Comparison of ENCODE assay signal across 25 cellular contexts in genomic region chr7:94005753-94006152, GRCh38. TPM values are rescaled to one million over a fixed set of nuclear protein-coding genes. Genes with fewer than 3 reads are reported as not detected.
DNase-seq lines count a peak whose midpoint lies in the region; ATAC-seq, FAIRE-seq and TF ChIP-seq lines count a peak whose summit lies in the region.
"Had no signal": no experiment of that assay in that cellular context is flagged by ENCODE, and none has a peak within 500 bp of the region (broad histone marks: within the 10 kb centered on the region; RNA-seq: fewer than 3 reads in every experiment).

No MANE protein-coding gene starts in this region.

- H3K9ac ChIP-seq in HCT116 (ENCODE audit: low read length) (no peak overlapping the region), K562 (ENCODE audit: insufficient read depth in 1 of 2, low read depth in 2 of 2, low read length in 2 of 2) (no peak overlapping the region)
- H3K9ac ChIP-seq: BLaER1 had no signal

- H4K20me1 ChIP-seq in DOHH2 (ENCODE audit: control insufficient read depth, insufficient read depth, low read depth, low read length) (no peaks in the 10 kb centered on the region), HCT116 (ENCODE audit: insufficient read depth) (no peaks in the 10 kb centered on the region), PC-9 (ENCODE audit: insufficient read depth) (no peaks in the 10 kb centered on the region), K562 (replicated peaks; ENCODE audit: control insufficient read depth, insufficient read depth, low read length) (no peaks in the 10 kb centered on the region)

- no peak for TF ChIP-seq CTCF in DOHH2 (IDR thresholded peaks at IDR 0.05; ENCODE audit: low read depth, low read length, poor library complexity, severe bottlenecking)
- TF ChIP-seq CTCF in HCT116 (IDR thresholded peaks at IDR 0.05 in 2 of 3, conservative IDR thresholded peaks at IDR 0.05 in 1 of 3; ENCODE audit: borderline replicate concordance in 1 of 3, insufficient read depth in 1 of 3, low read depth in 2 of 3, low read length in 2 of 3) = no peak
- no peak for TF ChIP-seq CTCF in PC-9 (conservative IDR thresholded peaks at IDR 0.05)
- no peak for TF ChIP-seq CTCF in K562 (IDR thresholded peaks at IDR 0.05 in 2 of 3, conservative IDR thresholded peaks at IDR 0.05 in 1 of 3; ENCODE audit: insufficient read depth in 2 of 3, low read depth in 1 of 3, low read length in 3 of 3)
- no peak for TF ChIP-seq CTCF in psoas muscle (IDR thresholded peaks at IDR 0.05)

- H3K4me2 ChIP-seq in DOHH2 (ENCODE audit: low read length) (peak overlapping the region; percentile 87; the same call in 1 of the 2 replicates), HCT116 (ENCODE audit: low read length) (peak overlapping the region; percentile 88; the same call in 1 of the 2 replicates), PC-9 (no peak overlapping the region), K562 (ENCODE audit: insufficient read depth, low read length) (no peak overlapping the region)

- H3K79me2 ChIP-seq in DOHH2 (ENCODE audit: control insufficient read depth, low read length) (peaks cover 34% of the 10 kb centered on the region), HCT116 (ENCODE audit: insufficient read depth, low read length) (peaks cover 19% of the 10 kb centered on the region), PC-9 (ENCODE audit: low read depth) (peaks cover 34% of the 10 kb centered on the region), K562 (ENCODE audit: control insufficient read depth, insufficient read depth, low read length) (peaks cover 28% of the 10 kb centered on the region)

- POLR2A ChIA-PET in HCT116 (lab: Charles Lee) (no interaction called here), PC-9 (lab: Charles Lee; ENCODE audit: unreplicated experiment) (no interaction called here), K562 (lab: Yijun Ruan, JAX) (interaction anchor here (0.5 to 1.0 kb wide), 2 partner anchors 32 to 1497 kb away, joined by 3 read pairs; no protein-coding TSS in a partner anchor), T-cell (lab: Charles Lee) (no interaction called here)

- H3K27me3 Mint-ChIP-seq in T-cell = peaks cover 3 to 10% of the 10 kb centered on the region in 2 donors
- H3K27me3 Mint-ChIP-seq: B cell had no signal

- no peak for TF ChIP-seq EP300 in K562 (IDR thresholded peaks at IDR 0.05; ENCODE audit: low read length)

- peaks cover 34 to 39% (median 35%) of the 10 kb centered on the region in 3 donors for H3K4me1 Mint-ChIP-seq in T-cell

- H3K9me3 ChIP-seq in DOHH2 (ENCODE audit: control insufficient read depth, insufficient read depth, low read length) (no peaks in the 10 kb centered on the region), HCT116 (ENCODE audit: control insufficient read depth in 1 of 2, insufficient read depth in 1 of 2, low read depth in 1 of 2, low read length in 2 of 2) (no peaks in the 10 kb centered on the region), PC-9 (ENCODE audit: insufficient read depth, low read depth) (no peaks in the 10 kb centered on the region), K562 (replicated peaks; ENCODE audit: control insufficient read depth, insufficient read depth, low read depth, low read length) (no peaks in the 10 kb centered on the region), psoas muscle (no peaks in the 10 kb centered on the region)
- H3K9me3 ChIP-seq: BLaER1, Caco-2 had no signal

- H2AFZ ChIP-seq in HCT116 (ENCODE audit: low read depth, low read length, poor library complexity, severe bottlenecking) (peak overlapping the region; percentile 95), PC-9 (0 out of 2 replicates have a peak overlapping the region, but pooled peaks have one; percentile 65), K562 (ENCODE audit: low read depth, low read length) (peak overlapping the region; percentile 15; the same call in 1 of the 2 replicates)

- RAD21 ChIA-PET in HCT116 (lab: Charles Lee; ENCODE audit: low non-redundant PET in 1 of 2, low total read pairs in 2 of 2, uncharacterized antibody in 2 of 2, unreplicated experiment in 2 of 2) = no interaction called here

- H3K9me2 ChIP-seq in DOHH2 (replicated peaks; ENCODE audit: control insufficient read depth, low read length) = no peaks in the 10 kb centered on the region
- H3K9me2 ChIP-seq in HCT116 (ENCODE audit: insufficient read depth) = no peaks in the 10 kb centered on the region
- H3K9me2 ChIP-seq in PC-9 (ENCODE audit: insufficient read depth) = no peaks in the 10 kb centered on the region

- H3K4me3 ChIP-seq in DOHH2 (ENCODE audit: low read length) = no peak overlapping the region; the same call in 1 of the 2 replicates
- no peak overlapping the region; a peak in 1 of 4 replicates for H3K4me3 ChIP-seq in HCT116 (replicated peaks in 1 of 2; ENCODE audit: low read depth in 1 of 2, low read length in 2 of 2)
- H3K4me3 ChIP-seq in PC-9 = no peak overlapping the region
- no peak overlapping the region for H3K4me3 ChIP-seq in K562
- H3K4me3 ChIP-seq in psoas muscle = no peak overlapping the region
- H3K4me3 ChIP-seq: BLaER1, GM12878 had no signal

- peaks cover 41% of the 10 kb centered on the region for H3K4me1 ChIP-seq in DOHH2 (ENCODE audit: control insufficient read depth, low read length)
- peaks cover 3 to 17% of the 10 kb centered on the region in 2 experiments; a peak in 2 of 4 replicates for H3K4me1 ChIP-seq in HCT116 (ENCODE audit: control insufficient read depth in 1 of 2, insufficient read depth in 2 of 2, low read length in 2 of 2)
- H3K4me1 ChIP-seq in PC-9 (replicated peaks; ENCODE audit: insufficient read depth) = peaks cover 11% of the 10 kb centered on the region
- H3K4me1 ChIP-seq in K562 (replicated peaks in 1 of 2; ENCODE audit: control insufficient read depth in 2 of 2, insufficient read depth in 2 of 2, low read length in 2 of 2) = peaks cover 3 to 5% of the 10 kb centered on the region in 2 experiments; a peak in 3 of 5 replicates
- H3K4me1 ChIP-seq in psoas muscle = peaks cover 21% of the 10 kb centered on the region

- no peak for FAIRE-seq in K562 (lab: Jason Lieb, UNC)
- FAIRE-seq: A204.1, GM12878, GM19239, H1 had no signal

- H3K27me3 ChIP-seq in DOHH2 (ENCODE audit: control insufficient read depth, low read length) (no peaks in the 10 kb centered on the region), HCT116 (ENCODE audit: insufficient read depth, low read length) (peaks cover 24% of the 10 kb centered on the region; the same call in 1 of the 2 replicates), PC-9 (ENCODE audit: insufficient read depth, low read depth) (no peaks in the 10 kb centered on the region), K562 (ENCODE audit: control insufficient read depth in 2 of 2, insufficient read depth in 2 of 2, low read length in 2 of 2) (no peaks in the 10 kb centered on the region; a peak in 2 of 5 replicates), psoas muscle (ENCODE audit: insufficient read depth in 3 of 3, low read length in 2 of 3) (peaks cover 0 to 4% (median 0%) of the 10 kb centered on the region in 3 donors)
- H3K27me3 ChIP-seq: BLaER1 had no signal

- TF ChIP-seq RAD21 in HCT116 (IDR thresholded peaks at IDR 0.05; ENCODE audit: low read depth) (no peak), K562 (CRISPR knock-in tag; conservative IDR thresholded peaks at IDR 0.05 in 1 of 2, IDR thresholded peaks at IDR 0.05 in 1 of 2) (no peak)

- intact Hi-C loops in HCT116 (cut with micrococcal nuclease) = no loop called here
- intact Hi-C loops in PC-9 (cut with micrococcal nuclease; ENCODE audit: unreplicated experiment) = loop anchor here (2.0 to 10.0 kb wide), 3 partner anchors 115 to 269 kb away; partner anchors contain the start of gene TFPI2
- intact Hi-C loops in K562 (cut with micrococcal nuclease) = no loop called here
- intact Hi-C loops in psoas muscle (cut with DNase I) = no loop called here

- no peak for DNase-seq in HCT116 (ENCODE audit: low read depth, low spot score)
- no peak for DNase-seq in PC-9
- no peak for DNase-seq in K562 (ENCODE audit: extremely low read depth in 1 of 4, low spot score in 3 of 4)
- DNase-seq in psoas muscle = no peak
- no peak for DNase-seq in T-cell
- no peak for DNase-seq in UCSD-AML1 (lab: John Stamatoyannopoulos, UW; ENCODE audit: unreplicated experiment)
- DNase-seq: Caco-2; CD4-positive, CD25-positive, alpha-beta regulatory T cell; CD8-positive, alpha-beta T cell; DMS153; DND-41; EL; GDM1; H7; HCEC 1CT had no signal

- H3F3A ChIP-seq in DOHH2 (ENCODE audit: control insufficient read depth, insufficient read depth) (no peaks in the 10 kb centered on the region), PC-9 (ENCODE audit: insufficient read depth, low read depth) (no peaks in the 10 kb centered on the region)

- H3K9me3 Mint-ChIP-seq in T-cell = no peaks in the 10 kb centered on the region
- H3K9me3 Mint-ChIP-seq: CD4-positive, CD25-positive, alpha-beta regulatory T cell; CD8-positive, alpha-beta T cell had no signal

- no peak for TF ChIP-seq POLR2A in HCT116 (IDR thresholded peaks at IDR 0.05; ENCODE audit: borderline replicate concordance, extremely low read depth, insufficient read depth, insufficient read length)
- no peak for TF ChIP-seq POLR2A in K562 (conservative IDR thresholded peaks at IDR 0.05)

- H3K27ac ChIP-seq in DOHH2 (ENCODE audit: low read depth, low read length) (no peak overlapping the region), HCT116 (ENCODE audit: low read depth, low read length) (no peak overlapping the region), PC-9 (no peak overlapping the region), K562 (ENCODE audit: extremely low read depth, low read depth, low read length) (no peak overlapping the region), psoas muscle (no peak overlapping the region)
- H3K27ac ChIP-seq: 22Rv1, BLaER1, C4-2B had no signal

- ATAC-seq in HCT116 (no peak), K562 (no peak), GM21390 (IDR thresholded peaks at IDR 0.05; ENCODE audit: unreplicated experiment) (no peak), psoas muscle (no peak), T-cell (replicated peaks in 1 of 4) (no peak)
- ATAC-seq: CD8-positive, alpha-beta T cell; GM12878 had no signal

- peaks cover 3% of the 10 kb centered on the region for H3K36me3 Mint-ChIP-seq in T-cell
- H3K36me3 Mint-ChIP-seq: CD4-positive, CD25-positive, alpha-beta regulatory T cell had no signal

- peaks cover 15% of the 10 kb centered on the region for H3K36me3 ChIP-seq in DOHH2 (ENCODE audit: control insufficient read depth, low read length)
- H3K36me3 ChIP-seq in HCT116 (ENCODE audit: control insufficient read depth in 1 of 2, insufficient read depth in 2 of 2, low read length in 2 of 2) = no peaks in the 10 kb centered on the region
- 0 out of 2 replicates have a peak, but pooled peaks cover 5% of the 10 kb centered on the region for H3K36me3 ChIP-seq in PC-9 (ENCODE audit: low read depth)
- no peaks in the 10 kb centered on the region for H3K36me3 ChIP-seq in K562 (ENCODE audit: control insufficient read depth, insufficient read depth, low read length)
- H3K36me3 ChIP-seq in psoas muscle (ENCODE audit: insufficient read depth in 1 of 2, low read depth in 1 of 2) = peaks cover 0 to 4% of the 10 kb centered on the region in 2 donors

- H3K4me3 Mint-ChIP-seq in T-cell = no peak overlapping the region

- in situ Hi-C loops in K562 (cut with MboI) = no loop called here

- CTCF ChIA-PET in HCT116 (lab: Charles Lee) = interaction anchor here (1.4 kb wide), 1 partner anchor 283 kb away, joined by 3 read pairs; no protein-coding TSS in a partner anchor
- CTCF ChIA-PET in PC-9 (lab: Charles Lee) = no interaction called here
- CTCF ChIA-PET in K562 (lab: Yijun Ruan, JAX; ENCODE audit: low intra/inter-chr PET ratio) = no interaction called here
- CTCF ChIA-PET in T-cell (lab: Charles Lee) = interaction anchor here (0.6 to 1.2 kb wide), 2 partner anchors 82 to 651 kb away, joined by 3 to 4 read pairs; no protein-coding TSS in a partner anchor

- no TSS peak for BruUV-seq in HCT116 (replicated peaks; lab: Mats Ljungman, UMichigan)
- BruUV-seq in PC-9 (replicated peaks; lab: Mats Ljungman, UMichigan) = no TSS peak
- no TSS peak for BruUV-seq in K562 (replicated peaks; lab: Mats Ljungman, UMichigan)

- no peak overlapping the region for H3K27ac Mint-ChIP-seq in T-cell
- H3K27ac Mint-ChIP-seq: B cell; CD8-positive, alpha-beta T cell had no signal

- 7% methylated on average over 3 of the region's 3 CpGs for WGBS in K562 (ENCODE audit: insufficient coverage, low coverage, missing lambda C conversion rate)
- 62 to 69% (median 66%) methylated on average over 3 of the region's 3 CpGs for WGBS in psoas muscle, 3 donors

- no peaks in the 10 kb centered on the region for H3K9me1 ChIP-seq in K562 (ENCODE audit: control insufficient read depth, insufficient read depth, low read length)

RNA-seq across cellular contexts. Expression of gene BET1, which starts 1.6 kb away (rescaled TPM):
- total RNA-seq in HCT116 (2021; ENCODE audit: unreplicated experiment) (17.2 TPM), PC-9 (2021) (39.5 and 43.0 TPM in 2 replicates), K562 (2014; rRNA removed) (15.8 and 25.3 TPM in 2 replicates), K562 (2014; rRNA removed; fragmentation: Illumina TruSeq; extraction: Trizol) (36.5 and 40.5 TPM in 2 replicates), K562 (2015; rRNA removed; fragmentation: Illumina TruSeq; extraction: Trizol) (27.3 and 29.8 TPM in 2 replicates), K562 (2021) (30.6 and 31.6 TPM in 2 replicates), psoas muscle (1 to 10 TPM; 6.7 to 9.9 (median 8.0) TPM), T-cell (10 to 100 TPM; 11.9 to 27.2 (median 25.4) TPM)
- 8.6 and 9.2 TPM in 2 replicates for polyA plus RNA-seq in HCT116 (2012)
- 9.4 and 19.3 TPM in 2 replicates for total RNA-seq in K562 (2011; cell fraction: chromatin; rRNA removed; ENCODE audit: low replicate concordance)
- total RNA-seq in K562 (2011; cell fraction: nucleolus; rRNA removed) = 6.7 and 6.8 TPM in 2 replicates
- total RNA-seq in K562 (2011; cell fraction: nucleoplasm; rRNA removed) = 15.0 and 28.5 TPM in 2 replicates
- polyA plus RNA-seq in K562 (2011; rRNA removed) (48.1 and 64.6 TPM in 2 replicates), K562 (2014; fragmentation: Illumina TruSeq; extraction: Trizol) (38.2 and 45.6 TPM in 2 replicates), K562 (2014; fragmentation: Nextera tagmentation; extraction: Ambion mirVana) (100 to 1,000 TPM; 171 to 190 TPM), K562 (2014; rRNA removed) (37.8 and 38.5 TPM in 2 replicates), psoas muscle (10 to 100 TPM in 2 of 3 donors, 1 to 10 TPM in 1; 7.5 to 14.2 (median 12.1) TPM)
- 11.8 and 28.3 TPM in 2 replicates for polyA plus RNA-seq in K562 (2011; cell fraction: cytosol; rRNA removed)
- 16.9 and 23.9 TPM in 2 replicates for polyA plus RNA-seq in K562 (2011; cell fraction: nucleus; rRNA removed)
- 27.6 and 42.4 TPM in 2 replicates for polyA plus RNA-seq in K562 (2012)
- polyA minus RNA-seq in K562 (2011; rRNA and poly(A)+ RNA removed) = 14.0 and 17.3 TPM in 2 replicates
- polyA minus RNA-seq in K562 (2011; cell fraction: cytosol; rRNA and poly(A)+ RNA removed) = 7.0 and 9.6 TPM in 2 replicates
- 11.2 and 22.5 TPM in 2 replicates for polyA minus RNA-seq in K562 (2011; cell fraction: nucleus; rRNA and poly(A)+ RNA removed)

Comparison
In these comparisons a context has a peak if more than half of its experiments do, and no peak if none do; other contexts are left out.
1. H3K4me2 ChIP-seq: peak in DOHH2 (single experiment) and HCT116 (single experiment); none in PC-9 (single experiment) and K562 (single experiment).
2. H2AFZ ChIP-seq: peak in every context shown above with its lines; median percentile 95 in HCT116; 65 in PC-9; 15 in K562.
3. CTCF ChIA-PET loops: an anchor here in HCT116 (1.4 kb wide) and T-cell (0.6 to 1.2 kb wide); none called in PC-9 and K562.